Comparison of ENCODE assay signal across 8 cellular contexts in genomic region chr12:76878045-76878898, GRCh38. TPM values are rescaled to one million over a fixed set of nuclear protein-coding genes. Genes with fewer than 3 reads are reported as not detected.
DNase-seq lines count a peak whose midpoint lies in the region; ATAC-seq and TF ChIP-seq lines count a peak whose summit lies in the region.

No MANE protein-coding gene starts in this region.

- peak overlapping the region; percentile 83 for H3K4me3 Mint-ChIP-seq in activated CD4-positive, alpha-beta memory T cell treated with anti-CD3 and anti-CD28 coated beads for 36 hours

- peak overlapping the region; percentile 83 to 88 for H3K4me3 ChIP-seq in foreskin fibroblast (ENCODE audit: low read depth in 1 of 2, low read length in 2 of 2)

- H3K9me3 Mint-ChIP-seq in activated CD4-positive, alpha-beta memory T cell treated with anti-CD3 and anti-CD28 coated beads for 36 hours, result no peaks in the 10 kb centered on the region

- peaks cover 2% of the 10 kb centered on the region for H3K4me1 Mint-ChIP-seq in activated CD4-positive, alpha-beta memory T cell treated with anti-CD3 and anti-CD28 coated beads for 36 hours (ENCODE audit: low read depth)

- CTCF ChIA-PET in activated CD4-positive, alpha-beta memory T cell treated with anti-CD3 and anti-CD28 coated beads for 36 hours (lab: Charles Lee), result no interaction called here

- intact Hi-C loops in activated CD4-positive, alpha-beta memory T cell treated with anti-CD3 and anti-CD28 coated beads for 36 hours (cut with micrococcal nuclease), result loop anchor here (2.0 to 5.0 kb wide), 4 partner anchors 49 to 256 kb away; partner anchors contain the start of gene E2F7

- H3K27me3 Mint-ChIP-seq in activated CD4-positive, alpha-beta memory T cell treated with anti-CD3 and anti-CD28 coated beads for 36 hours, result peaks cover 49% of the 10 kb centered on the region

- H3K27ac Mint-ChIP-seq in activated CD4-positive, alpha-beta memory T cell treated with anti-CD3 and anti-CD28 coated beads for 36 hours, result no peak overlapping the region

- POLR2A ChIA-PET in activated CD4-positive, alpha-beta memory T cell treated with anti-CD3 and anti-CD28 coated beads for 36 hours (lab: Charles Lee), result interaction anchor here (0.8 kb wide), 1 partner anchor 115 kb away, joined by 3 read pairs; the partner anchor contains the start of gene ZDHHC17

- TF ChIP-seq CTCF in foreskin fibroblast (IDR thresholded peaks at IDR 0.05; ENCODE audit: low read depth, low read length) (no peak), omental fat pad (IDR thresholded peaks at IDR 0.05) (no peak)

- H3K36me3 Mint-ChIP-seq in activated CD4-positive, alpha-beta memory T cell treated with anti-CD3 and anti-CD28 coated beads for 36 hours, result no peaks in the 10 kb centered on the region

- ATAC-seq in GM21723 (IDR thresholded peaks at IDR 0.05; ENCODE audit: unreplicated experiment) (peak; percentile 36), omental fat pad (ENCODE audit: low FRiP score) (peak; percentile 26)

- DNase-seq in NCI-H82 (lab: John Stamatoyannopoulos, UW), result peak; percentile 64
- no peak for DNase-seq in NCI-H82 treated with DMSO at 0.1 percent for 48 hours (lab: John Stamatoyannopoulos, UW; ENCODE audit: unreplicated experiment)
- peak; percentile 56 for DNase-seq in HuH-7 (ENCODE audit: low spot score)
- DNase-seq in activated CD4-positive, alpha-beta memory T cell treated with anti-CD3 and anti-CD28 coated beads for 36 hours, result peak; percentile 18
- DNase-seq in foreskin fibroblast, result peak in 1 of 2 donors; percentile 33
- no peak for DNase-seq in omental fat pad (ENCODE audit: low spot score)
- no peak for DNase-seq in COLO829 (ENCODE audit: low spot score)

RNA-seq across cellular contexts. Expression of gene CSRP2, which starts 0.5 kb away (rescaled TPM):
- under 1 TPM; 0.33 to 0.41 TPM for total RNA-seq in activated CD4-positive, alpha-beta memory T cell treated with anti-CD3 and anti-CD28 coated beads for 36 hours
- 10 to 100 TPM; 14.3 to 49.7 (median 24.4) TPM for total RNA-seq in omental fat pad

Comparison
In these comparisons a context has a peak if more than half of its experiments do, and no peak if none do; other contexts are left out.
1. DNase-seq: peak in NCI-H82 (single experiment), HuH-7 (single experiment) and activated CD4-positive, alpha-beta memory T cell treated with anti-CD3 and anti-CD28 coated beads for 36 hours (single experiment); none in NCI-H82 treated with DMSO at 0.1 percent for 48 hours (single experiment), omental fat pad (single experiment) and COLO829 (single experiment).
2. RNA of gene CSRP2, which starts 0.5 kb away (total RNA-seq): 14.3 to 49.7 TPM in omental fat pad; 0.33 to 0.41 TPM in activated CD4-positive, alpha-beta memory T cell treated with anti-CD3 and anti-CD28 coated beads for 36 hours; every median in the first group is over 10 times any median in the second.